18 cellular contexts compared by ENCODE assay signal in the genomic region with DNA sequence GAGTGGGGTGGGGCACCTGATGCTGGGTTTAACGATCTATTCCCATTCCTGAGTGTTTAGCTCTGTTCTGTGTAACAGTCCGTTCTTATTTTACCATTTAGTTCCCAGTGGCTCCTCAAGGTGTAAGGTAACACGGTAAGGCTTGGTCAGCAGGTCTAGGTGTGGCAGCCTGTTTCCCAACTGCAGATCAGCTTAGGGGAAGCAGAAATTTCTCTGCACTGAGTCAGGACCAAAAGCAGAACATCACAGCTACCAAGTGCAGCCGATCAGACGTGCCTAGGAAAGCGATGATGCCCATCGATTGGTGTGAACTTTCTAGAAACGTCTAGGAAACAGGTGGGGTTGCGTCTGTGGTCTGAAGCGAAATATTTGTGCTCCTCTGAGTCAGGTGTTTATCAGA.
"Had no signal": no experiment of that assay in that cellular context is flagged by ENCODE, and none has a peak within 500 bp of the region (broad histone marks: within the 10 kb centered on the region; RNA-seq: fewer than 3 reads in every experiment).

No MANE protein-coding gene starts in this region.

- H3K4me3 ChIP-seq: cardiac muscle cell, esophagus squamous epithelium, lung, neural progenitor cell, psoas muscle, spleen had no signal

- H3K4me3 Mint-ChIP-seq: activated naive CD4-positive, alpha-beta T cell treated with anti-CD3 and anti-CD28 coated beads for 36 hours; activated naive CD8-positive, alpha-beta T cell treated with anti-CD3 and anti-CD28 coated beads, Interleukin-2, amount 50 U/mL, for 24 hours; neural progenitor cell; stimulated activated naive CD8-positive, alpha-beta T cell treated with anti-CD3 and anti-CD28 coated beads, Interleukin-15, Interleukin-2, amounts not matched to agents 100 ng/mL and 50 ng/mL, for 24 hours had no signal

- H3K27me3 ChIP-seq: cardiac muscle cell, neural progenitor cell had no signal

- H3K36me3 ChIP-seq: cardiac muscle cell, esophagus squamous epithelium, neural progenitor cell, spleen had no signal

- H3K9me3 Mint-ChIP-seq: activated naive CD4-positive, alpha-beta T cell treated with anti-CD3 and anti-CD28 coated beads for 36 hours; activated naive CD8-positive, alpha-beta T cell treated with anti-CD3 and anti-CD28 coated beads, Interleukin-2, amount 50 U/mL, for 24 hours; stimulated activated naive CD8-positive, alpha-beta T cell treated with anti-CD3 and anti-CD28 coated beads, Interleukin-15, Interleukin-2, amounts not matched to agents 100 ng/mL and 50 ng/mL, for 24 hours had no signal

- H3K4me1 Mint-ChIP-seq: activated naive CD8-positive, alpha-beta T cell treated with anti-CD3 and anti-CD28 coated beads, Interleukin-2, amount 50 U/mL, for 24 hours; naive B cell had no signal

- H3K27ac Mint-ChIP-seq: activated naive CD4-positive, alpha-beta T cell treated with anti-CD3 and anti-CD28 coated beads for 36 hours; activated naive CD8-positive, alpha-beta T cell treated with anti-CD3 and anti-CD28 coated beads, Interleukin-2, amount 50 U/mL, for 24 hours; naive B cell; stimulated activated naive CD8-positive, alpha-beta T cell treated with anti-CD3 and anti-CD28 coated beads, Interleukin-15, Interleukin-2, amounts not matched to agents 100 ng/mL and 50 ng/mL, for 24 hours had no signal

- H3K9me3 ChIP-seq: esophagus squamous epithelium, psoas muscle, spleen had no signal

- H3K36me3 Mint-ChIP-seq: neural progenitor cell had no signal

- H3K4me1 ChIP-seq: esophagus squamous epithelium, psoas muscle, spleen had no signal

- FAIRE-seq: endometrium had no signal

- ATAC-seq: activated naive CD8-positive, alpha-beta T cell treated with anti-CD3 and anti-CD28 coated beads, Interleukin-2, amount 50 U/mL, for 24 hours; left cardiac atrium; psoas muscle; sciatic nerve had no signal

- DNase-seq: activated CD4-positive, CD25-positive, alpha-beta regulatory T cell treated with anti-CD3 and anti-CD28 coated beads, Interleukin-2, amount 50 U/mL, for 72 hours; activated naive CD4-positive, alpha-beta T cell treated with anti-CD3 and anti-CD28 coated beads for 36 hours; activated naive CD8-positive, alpha-beta T cell treated with anti-CD3 and anti-CD28 coated beads, Interleukin-2, amount 50 U/mL, for 24 hours; activated T-cell treated with anti-CD3 and anti-CD28 coated beads for 4 hours; aorta; esophagus squamous epithelium; left cardiac atrium; naive B cell; psoas muscle; spleen; T-helper 1 cell; T1000 had no signal

- H3K27ac ChIP-seq: cardiac muscle cell, esophagus squamous epithelium, neural progenitor cell, psoas muscle, spleen had no signal
